1 cellular context compared by ENCODE assay signal in genomic region chr1:235015291-235015990, GRCh38.
A peak's percentile ranks its signal among the peaks of the same experiment; 100 is the strongest.
TF ChIP-seq lines count a peak whose summit lies in the region.

No MANE protein-coding gene starts in this region.

TF ChIP-seq in GM12878, 131 proteins besides CTCF, POLR2A, EP300 and RAD21 (continued from another document and continues in another):
- peak; percentile 85 for TF ChIP-seq CUX1 (IDR thresholded peaks at IDR 0.05; ENCODE audit: insufficient replicate concordance, low read depth, low read length)
- TF ChIP-seq REST (IDR thresholded peaks at IDR 0.05; ENCODE audit: low read depth, low read length) = no peak
- TF ChIP-seq NR2C2 (IDR thresholded peaks at IDR 0.05; ENCODE audit: borderline replicate concordance, control insufficient read depth, insufficient read length, low read depth) = no peak
- TF ChIP-seq ZNF622 (IDR thresholded peaks at IDR 0.05) = no peak
- no peak for TF ChIP-seq USF1 (IDR thresholded peaks at IDR 0.05; ENCODE audit: borderline replicate concordance, extremely low read length, insufficient read depth, low read depth, low read length)
- no peak for TF ChIP-seq RCOR1 (conservative IDR thresholded peaks at IDR 0.05; ENCODE audit: low read depth, low read length)
- TF ChIP-seq TAF1 (IDR thresholded peaks at IDR 0.05; ENCODE audit: borderline replicate concordance, low read depth, low read length) = peak; percentile 31; the same call in 1 of the 2 replicates
- no peak for TF ChIP-seq RFX5 (IDR thresholded peaks at IDR 0.05; ENCODE audit: low read depth, low read length)
- peak; percentile 97; the same call in 1 of the 2 replicates for TF ChIP-seq STAT3 (IDR thresholded peaks at IDR 0.05; ENCODE audit: low read depth, low read length)
- no peak for TF ChIP-seq RBBP5 (conservative IDR thresholded peaks at IDR 0.05)
- TF ChIP-seq CHD4 (IDR thresholded peaks at IDR 0.05) = no peak
- TF ChIP-seq ZZZ3 (IDR thresholded peaks at IDR 0.05; ENCODE audit: control insufficient read depth, insufficient read length, low read depth) = no peak
- no peak for TF ChIP-seq NKRF (conservative IDR thresholded peaks at IDR 0.05)
- no peak for TF ChIP-seq MAX (IDR thresholded peaks at IDR 0.05; ENCODE audit: low read depth, low read length)
- peak; percentile 57 for TF ChIP-seq POLR2AphosphoS5 (IDR thresholded peaks at IDR 0.05; ENCODE audit: low read length)
- no peak for TF ChIP-seq ZNF592 (IDR thresholded peaks at IDR 0.05)
- peak; percentile 46; the same call in 1 of the 2 replicates for TF ChIP-seq RB1 (IDR thresholded peaks at IDR 0.05; ENCODE audit: borderline replicate concordance)
- no peak for TF ChIP-seq HDAC6 (IDR thresholded peaks at IDR 0.05; ENCODE audit: unreplicated experiment)
- 0 out of 2 replicates have a peak, but pooled peaks have one; percentile 16 for TF ChIP-seq ZNF207 (IDR thresholded peaks at IDR 0.05; ENCODE audit: borderline replicate concordance)
- no peak for TF ChIP-seq KAT2A (conservative IDR thresholded peaks at IDR 0.05; ENCODE audit: control insufficient read depth, low read depth, low read length)
- TF ChIP-seq CBFB (IDR thresholded peaks at IDR 0.05; ENCODE audit: low read depth) = peak; percentile 75
- TF ChIP-seq PAX5 (IDR thresholded peaks at IDR 0.05; ENCODE audit: borderline replicate concordance, low read depth, low read length) = peak; percentile 88
- no peak for TF ChIP-seq ATF3 (IDR thresholded peaks at IDR 0.05; ENCODE audit: borderline replicate concordance, extremely low read depth, low read depth, low read length)
- no peak for TF ChIP-seq GABPA (IDR thresholded peaks at IDR 0.05; ENCODE audit: low read depth)
- no peak for TF ChIP-seq E2F4 (IDR thresholded peaks at IDR 0.05; ENCODE audit: low read depth, low read length)
- peak; percentile 91 for TF ChIP-seq IRF4 (IDR thresholded peaks at IDR 0.05; ENCODE audit: low read depth, low read length)
- no peak for TF ChIP-seq FOXM1 (IDR thresholded peaks at IDR 0.05; ENCODE audit: low read depth, low read length)
- TF ChIP-seq TBL1XR1 (IDR thresholded peaks at IDR 0.05; ENCODE audit: low read depth, low read length) = peak; percentile 88; the same call in 1 of the 2 replicates
- peak; percentile 70; the same call in 1 of the 2 replicates for TF ChIP-seq TCF3 (IDR thresholded peaks at IDR 0.05; ENCODE audit: borderline replicate concordance, insufficient read depth, low read depth, low read length)
- peak; percentile 91 for TF ChIP-seq MEF2A (IDR thresholded peaks at IDR 0.05; ENCODE audit: insufficient read depth, low read depth, low read length)
- no peak for TF ChIP-seq PAX8 (IDR thresholded peaks at IDR 0.05)
- TF ChIP-seq NR2F1 (conservative IDR thresholded peaks at IDR 0.05) = peak; percentile 91
- peak in 1 of 2 experiments; percentile 22; a peak in 1 of 4 replicates for TF ChIP-seq SRF (IDR thresholded peaks at IDR 0.05; ENCODE audit: low read depth in 2 of 2, low read length in 2 of 2)
- no peak for TF ChIP-seq IRF5 (IDR thresholded peaks at IDR 0.05; ENCODE audit: borderline replicate concordance)
